2 cellular contexts compared by ENCODE assay signal in the genomic region with DNA sequence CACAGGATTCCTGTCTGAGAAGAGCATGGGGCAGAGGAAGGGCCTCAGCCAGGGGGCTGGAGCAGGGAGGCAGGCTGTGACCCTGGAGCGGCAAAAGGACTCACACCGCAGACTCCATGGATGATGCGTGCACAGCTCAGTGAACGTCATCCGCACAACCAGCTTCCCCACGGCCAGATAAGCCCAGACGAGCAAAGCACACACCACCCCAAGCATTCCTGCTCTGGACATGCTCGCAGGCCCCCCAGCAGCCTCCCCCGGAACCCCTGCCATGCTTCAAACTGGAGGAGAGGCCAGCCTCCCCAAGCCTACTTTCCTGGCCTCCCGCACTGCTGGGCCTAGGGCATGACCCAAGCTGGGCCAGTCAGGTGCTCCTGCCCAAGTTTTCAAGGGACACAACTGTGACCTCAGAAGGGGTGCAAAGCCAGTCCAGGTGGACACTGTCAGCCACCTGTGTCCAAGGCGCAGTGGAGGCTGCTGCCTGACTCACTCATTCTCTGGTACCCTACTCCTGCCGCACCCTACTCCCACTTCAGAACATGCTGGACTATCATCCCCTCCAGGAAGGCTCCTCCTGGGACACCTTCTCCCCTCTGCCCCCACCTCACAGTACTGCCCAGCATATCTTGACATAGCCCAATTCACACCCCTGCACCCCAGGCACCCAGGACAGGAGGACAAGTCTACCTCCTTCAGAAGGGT.
A peak's percentile ranks its signal among the peaks of the same experiment; 100 is the strongest.
TF ChIP-seq lines count a peak whose summit lies in the region.

No MANE protein-coding gene starts in this region.

TF ChIP-seq in HCT116, 20 proteins besides CTCF, POLR2A, EP300 and RAD21:
- no peak for TF ChIP-seq ELF1 (IDR thresholded peaks at IDR 0.05; ENCODE audit: borderline replicate concordance, low read depth)
- no peak for TF ChIP-seq EGR1 (IDR thresholded peaks at IDR 0.05; ENCODE audit: low read depth)
- TF ChIP-seq FOSL1 (IDR thresholded peaks at IDR 0.05; ENCODE audit: low read depth): no peak
- TF ChIP-seq SRF (IDR thresholded peaks at IDR 0.05; ENCODE audit: low read depth): no peak
- TF ChIP-seq ZFX (IDR thresholded peaks at IDR 0.05): no peak
TF ChIP-seq in HCT116: peak in this region for 0.

TF ChIP-seq in HepG2, 621 proteins besides CTCF, POLR2A, EP300 and RAD21 (continues in another document):
- TF ChIP-seq TP53 (CRISPR knock-in tag; conservative IDR thresholded peaks at IDR 0.05): 0 out of 2 replicates have a peak, but pooled peaks have one; percentile 11
- peak; percentile 60 for TF ChIP-seq RBFOX2 (IDR thresholded peaks at IDR 0.05; ENCODE audit: low read depth, low read length)
- TF ChIP-seq ZFP91 (CRISPR knock-in tag; IDR thresholded peaks at IDR 0.05; ENCODE audit: borderline replicate concordance): peak; percentile 23; the same call in 1 of the 2 replicates
- 0 out of 2 replicates have a peak, but pooled peaks have one; percentile 28 for TF ChIP-seq FOXP4 (CRISPR knock-in tag; IDR thresholded peaks at IDR 0.05)
- peak; percentile 99 for TF ChIP-seq ZBTB38 (CRISPR knock-in tag; IDR thresholded peaks at IDR 0.05)
- peak; percentile 61 for TF ChIP-seq AGO2 (optimal IDR thresholded peaks at IDR 0.05; ENCODE audit: low read depth, low read length)
- 0 out of 2 replicates have a peak, but pooled peaks have one; percentile 5 for TF ChIP-seq ZNF274 (CRISPR knock-in tag; IDR thresholded peaks at IDR 0.05)
- TF ChIP-seq REPIN1 (CRISPR knock-in tag; IDR thresholded peaks at IDR 0.05; ENCODE audit: borderline replicate concordance, low read depth): 0 out of 2 replicates have a peak, but pooled peaks have one; percentile 6
- TF ChIP-seq, protein P1, sequence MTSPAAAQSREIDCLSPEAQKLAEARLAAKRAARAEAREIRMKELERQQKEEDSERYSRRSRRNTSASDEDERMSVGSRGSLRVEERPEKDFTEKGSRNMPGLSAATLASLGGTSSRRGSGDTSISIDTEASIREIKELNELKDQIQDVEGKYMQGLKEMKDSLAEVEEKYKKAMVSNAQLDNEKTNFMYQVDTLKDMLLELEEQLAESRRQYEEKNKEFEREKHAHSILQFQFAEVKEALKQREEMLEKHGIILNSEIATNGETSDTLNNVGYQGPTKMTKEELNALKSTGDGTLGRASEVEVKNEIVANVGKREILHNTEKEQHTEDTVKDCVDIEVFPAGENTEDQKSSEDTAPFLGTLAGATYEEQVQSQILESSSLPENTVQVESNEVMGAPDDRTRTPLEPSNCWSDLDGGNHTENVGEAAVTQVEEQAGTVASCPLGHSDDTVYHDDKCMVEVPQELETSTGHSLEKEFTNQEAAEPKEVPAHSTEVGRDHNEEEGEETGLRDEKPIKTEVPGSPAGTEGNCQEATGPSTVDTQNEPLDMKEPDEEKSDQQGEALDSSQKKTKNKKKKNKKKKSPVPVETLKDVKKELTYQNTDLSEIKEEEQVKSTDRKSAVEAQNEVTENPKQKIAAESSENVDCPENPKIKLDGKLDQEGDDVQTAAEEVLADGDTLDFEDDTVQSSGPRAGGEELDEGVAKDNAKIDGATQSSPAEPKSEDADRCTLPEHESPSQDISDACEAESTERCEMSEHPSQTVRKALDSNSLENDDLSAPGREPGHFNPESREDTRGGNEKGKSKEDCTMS (CRISPR knock-in tag; conservative IDR thresholded peaks at IDR 0.05): no peak
- peak; percentile 70 for TF ChIP-seq ZNF687 (CRISPR knock-in tag; IDR thresholded peaks at IDR 0.05)
- TF ChIP-seq ZFX (CRISPR knock-in tag; IDR thresholded peaks at IDR 0.05; ENCODE audit: low read depth): 0 out of 2 replicates have a peak, but pooled peaks have one; percentile 18
- TF ChIP-seq, protein P2, sequence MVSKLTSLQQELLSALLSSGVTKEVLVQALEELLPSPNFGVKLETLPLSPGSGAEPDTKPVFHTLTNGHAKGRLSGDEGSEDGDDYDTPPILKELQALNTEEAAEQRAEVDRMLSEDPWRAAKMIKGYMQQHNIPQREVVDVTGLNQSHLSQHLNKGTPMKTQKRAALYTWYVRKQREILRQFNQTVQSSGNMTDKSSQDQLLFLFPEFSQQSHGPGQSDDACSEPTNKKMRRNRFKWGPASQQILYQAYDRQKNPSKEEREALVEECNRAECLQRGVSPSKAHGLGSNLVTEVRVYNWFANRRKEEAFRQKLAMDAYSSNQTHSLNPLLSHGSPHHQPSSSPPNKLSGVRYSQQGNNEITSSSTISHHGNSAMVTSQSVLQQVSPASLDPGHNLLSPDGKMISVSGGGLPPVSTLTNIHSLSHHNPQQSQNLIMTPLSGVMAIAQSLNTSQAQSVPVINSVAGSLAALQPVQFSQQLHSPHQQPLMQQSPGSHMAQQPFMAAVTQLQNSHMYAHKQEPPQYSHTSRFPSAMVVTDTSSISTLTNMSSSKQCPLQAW (CRISPR knock-in tag; IDR thresholded peaks at IDR 0.05): no peak
- TF ChIP-seq LCORL (IDR thresholded peaks at IDR 0.05): no peak
- TF ChIP-seq LCORL (CRISPR knock-in tag; IDR thresholded peaks at IDR 0.05): peak; percentile 18; the same call in 1 of the 2 replicates
- TF ChIP-seq PRPF4 (IDR thresholded peaks at IDR 0.05; ENCODE audit: low read depth, low read length, poor library complexity, severe bottlenecking): peak; percentile 5
- peak; percentile 12 for TF ChIP-seq RBM22 (optimal IDR thresholded peaks at IDR 0.05; ENCODE audit: low read length)
- 0 out of 2 replicates have a peak, but pooled peaks have one; percentile 16 for TF ChIP-seq SPEN (CRISPR knock-in tag; IDR thresholded peaks at IDR 0.05; ENCODE audit: low read depth)
- TF ChIP-seq FOXK2 (IDR thresholded peaks at IDR 0.05): no peak
- TF ChIP-seq, protein P3, sequence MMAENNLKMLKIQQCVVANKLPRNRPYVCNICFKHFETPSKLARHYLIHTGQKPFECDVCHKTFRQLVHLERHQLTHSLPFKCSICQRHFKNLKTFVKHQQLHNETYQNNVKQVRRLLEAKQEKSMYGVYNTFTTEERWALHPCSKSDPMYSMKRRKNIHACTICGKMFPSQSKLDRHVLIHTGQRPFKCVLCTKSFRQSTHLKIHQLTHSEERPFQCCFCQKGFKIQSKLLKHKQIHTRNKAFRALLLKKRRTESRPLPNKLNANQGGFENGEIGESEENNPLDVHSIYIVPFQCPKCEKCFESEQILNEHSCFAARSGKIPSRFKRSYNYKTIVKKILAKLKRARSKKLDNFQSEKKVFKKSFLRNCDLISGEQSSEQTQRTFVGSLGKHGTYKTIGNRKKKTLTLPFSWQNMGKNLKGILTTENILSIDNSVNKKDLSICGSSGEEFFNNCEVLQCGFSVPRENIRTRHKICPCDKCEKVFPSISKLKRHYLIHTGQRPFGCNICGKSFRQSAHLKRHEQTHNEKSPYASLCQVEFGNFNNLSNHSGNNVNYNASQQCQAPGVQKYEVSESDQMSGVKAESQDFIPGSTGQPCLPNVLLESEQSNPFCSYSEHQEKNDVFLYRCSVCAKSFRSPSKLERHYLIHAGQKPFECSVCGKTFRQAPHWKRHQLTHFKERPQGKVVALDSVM (CRISPR knock-in tag; IDR thresholded peaks at IDR 0.05): peak; percentile 96
- peak; percentile 64; the same call in 1 of the 2 replicates for TF ChIP-seq THAP7 (CRISPR knock-in tag; IDR thresholded peaks at IDR 0.05)
- 0 out of 2 replicates have a peak, but pooled peaks have one; percentile 24 for TF ChIP-seq MEIS2 (CRISPR knock-in tag; IDR thresholded peaks at IDR 0.05)
- TF ChIP-seq, protein P4, sequence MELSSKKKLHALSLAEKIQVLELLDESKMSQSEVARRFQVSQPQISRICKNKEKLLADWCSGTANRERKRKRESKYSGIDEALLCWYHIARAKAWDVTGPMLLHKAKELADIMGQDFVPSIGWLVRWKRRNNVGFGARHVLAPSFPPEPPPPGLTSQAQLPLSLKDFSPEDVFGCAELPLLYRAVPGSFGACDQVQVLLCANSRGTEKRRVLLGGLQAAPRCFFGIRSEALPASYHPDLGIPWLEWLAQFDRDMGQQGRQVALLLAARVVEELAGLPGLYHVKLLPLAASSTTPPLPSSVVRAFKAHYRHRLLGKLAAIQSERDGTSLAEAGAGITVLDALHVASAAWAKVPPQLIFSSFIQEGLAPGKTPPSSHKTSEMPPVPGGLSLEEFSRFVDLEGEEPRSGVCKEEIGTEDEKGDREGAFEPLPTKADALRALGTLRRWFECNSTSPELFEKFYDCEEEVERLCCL (CRISPR knock-in tag; IDR thresholded peaks at IDR 0.05; ENCODE audit: borderline replicate concordance): peak; percentile 17; the same call in 1 of the 2 replicates
- 0 out of 2 replicates have a peak, but pooled peaks have one; percentile 40 for TF ChIP-seq ARNT2 (CRISPR knock-in tag; IDR thresholded peaks at IDR 0.05; ENCODE audit: low read depth)
- TF ChIP-seq ZNF430 (CRISPR knock-in tag; IDR thresholded peaks at IDR 0.05): peak; percentile 57; the same call in 1 of the 2 replicates
- TF ChIP-seq ADNP (CRISPR knock-in tag; IDR thresholded peaks at IDR 0.05): 0 out of 2 replicates have a peak, but pooled peaks have one; percentile 29
- 0 out of 2 replicates have a peak, but pooled peaks have one; percentile 24 for TF ChIP-seq ATF7-NPFF (CRISPR knock-in tag; IDR thresholded peaks at IDR 0.05; ENCODE audit: low read depth)
- peak; percentile 22; the same call in 1 of the 2 replicates for TF ChIP-seq ZNF574 (CRISPR knock-in tag; IDR thresholded peaks at IDR 0.05)
- no peak for TF ChIP-seq ATM (IDR thresholded peaks at IDR 0.05; ENCODE audit: borderline replicate concordance)
